Comparison of ENCODE assay signal across 10 cellular contexts in the genomic region with DNA sequence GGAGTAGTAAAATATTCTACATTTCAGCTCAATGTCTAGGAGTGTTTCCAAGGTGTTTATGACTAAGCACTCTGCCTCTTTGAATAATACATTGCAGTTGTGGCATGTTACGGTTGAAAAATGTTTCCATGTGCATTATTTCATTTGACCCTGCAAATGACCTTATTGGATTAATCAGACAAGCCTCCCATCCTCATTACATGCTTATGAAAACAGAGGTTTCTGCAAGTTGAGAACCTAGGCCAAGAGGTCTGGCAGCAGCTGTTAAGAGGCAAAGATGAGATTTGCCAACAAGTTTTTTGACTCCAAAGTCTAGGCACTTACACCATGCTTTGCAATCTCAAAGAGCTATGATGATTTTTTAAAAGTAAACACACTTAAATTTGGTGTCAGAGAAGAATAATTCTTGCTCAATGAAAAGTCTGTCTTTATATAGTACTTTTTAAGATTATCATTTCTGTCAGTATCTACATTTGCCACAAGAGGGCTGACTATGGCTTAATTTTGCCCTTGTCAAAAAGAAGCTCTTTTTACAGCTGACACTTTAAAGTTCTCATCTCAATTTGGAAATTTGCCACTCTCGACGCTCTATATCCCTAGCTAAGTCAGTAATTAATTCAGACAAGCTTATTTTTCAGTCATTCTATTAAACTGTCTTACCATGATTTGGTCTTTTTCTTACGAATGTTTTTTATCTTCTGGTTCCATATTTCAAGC.
A peak's percentile ranks its signal among the peaks of the same experiment; 100 is the strongest.
DNase-seq lines count a peak whose midpoint lies in the region; ATAC-seq and TF ChIP-seq lines count a peak whose summit lies in the region.
"Had no signal": no experiment of that assay in that cellular context is flagged by ENCODE, and none has a peak within 500 bp of the region (broad histone marks: within the 10 kb centered on the region; RNA-seq: fewer than 3 reads in every experiment).

No MANE protein-coding gene starts in this region.

- no peaks in the 10 kb centered on the region for H3K4me1 Mint-ChIP-seq in nephron progenitor cell

- H3K27me3 ChIP-seq in thyroid gland: no peaks in the 10 kb centered on the region

- H3K9me3 ChIP-seq in thyroid gland: no peaks in the 10 kb centered on the region

- H3K9me3 Mint-ChIP-seq in nephron progenitor cell: no peaks in the 10 kb centered on the region
- H3K9me3 Mint-ChIP-seq: T-helper 1 cell treated with Interleukin-12 subunit alpha and Interleukin-12 subunit beta and Interleukin-4 antibody, amounts not matched to agents 30 μg/mL and 1 μg/mL, for 36 hours had no signal

- peaks cover 2% of the 10 kb centered on the region for H3K27me3 Mint-ChIP-seq in nephron progenitor cell (ENCODE audit: low read depth, poor library complexity)

- H3K4me1 ChIP-seq in thyroid gland: no peaks in the 10 kb centered on the region

- H3K4me3 Mint-ChIP-seq in nephron progenitor cell: no peak overlapping the region
- H3K4me3 Mint-ChIP-seq: T-helper 1 cell treated with Interleukin-12 subunit alpha and Interleukin-12 subunit beta and Interleukin-4 antibody, amounts not matched to agents 30 μg/mL and 1 μg/mL, for 36 hours had no signal

- H3K36me3 ChIP-seq in thyroid gland: no peaks in the 10 kb centered on the region

- DNase-seq in DMS153 treated with DMSO at 0.1 percent for 48 hours (lab: John Stamatoyannopoulos, UW; ENCODE audit: unreplicated experiment): peak; percentile 10
- DNase-seq in DMS153 (lab: John Stamatoyannopoulos, UW): no peak
- DNase-seq in Kasumi-1 (lab: John Stamatoyannopoulos, UW): peak; percentile 2 to 31
- DNase-seq in amniotic epithelial cell (ENCODE audit: low read depth): peak; percentile 42
- no peak for DNase-seq in nephron progenitor cell
- no peak for DNase-seq in mesenteric fat pad (ENCODE audit: low spot score)
- no peak for DNase-seq in thyroid gland
- DNase-seq: 8988T had no signal

- TF ChIP-seq POLR2A in thyroid gland (IDR thresholded peaks at IDR 0.05): no peak

- TF ChIP-seq CTCF in nephron progenitor cell (IDR thresholded peaks at IDR 0.05): peak; percentile 54
- peak in 3 of 6 experiments; percentile 24 to 30 (median 26) for TF ChIP-seq CTCF in thyroid gland (IDR thresholded peaks at IDR 0.05)

- intact Hi-C loops in thyroid gland (cut with DNase I): no loop called here

- no peaks in the 10 kb centered on the region for H3K36me3 Mint-ChIP-seq in nephron progenitor cell (ENCODE audit: low read depth)

- 46 to 49% methylated on average over 4 of the region's 4 CpGs for WGBS in thyroid gland, 2 donors

- no peak overlapping the region for H3K27ac Mint-ChIP-seq in nephron progenitor cell
- H3K27ac Mint-ChIP-seq: T-helper 1 cell treated with Interleukin-12 subunit alpha and Interleukin-12 subunit beta and Interleukin-4 antibody, amounts not matched to agents 30 μg/mL and 1 μg/mL, for 36 hours had no signal

- H3K27ac ChIP-seq in thyroid gland: no peak overlapping the region

- H3K4me3 ChIP-seq in thyroid gland (replicated peaks in 1 of 3): no peak overlapping the region

- no peak for ATAC-seq in GM18909 (IDR thresholded peaks at IDR 0.05; ENCODE audit: poor library complexity, unreplicated experiment)

Comparison
In these comparisons a context has a peak if more than half of its experiments do, and no peak if none do; other contexts are left out.
1. DNase-seq: peak in DMS153 treated with DMSO at 0.1 percent for 48 hours (single experiment), Kasumi-1 (2 of 2) and amniotic epithelial cell (single experiment); none in DMS153 (single experiment), nephron progenitor cell (single experiment), mesenteric fat pad (single experiment) and thyroid gland (0 of 2).